9 cellular contexts compared by ENCODE assay signal in genomic region chr1:150574260-150575071, GRCh38. TPM values are rescaled to one million over a fixed set of nuclear protein-coding genes. Genes with fewer than 3 reads are reported as not detected.
DNase-seq lines count a peak whose midpoint lies in the region; ATAC-seq and TF ChIP-seq lines count a peak whose summit lies in the region.
"Had no signal": no experiment of that assay in that cellular context is flagged by ENCODE, and none has a peak within 500 bp of the region (broad histone marks: within the 10 kb centered on the region; RNA-seq: fewer than 3 reads in every experiment).

No MANE protein-coding gene starts in this region.

- H3K4me1 ChIP-seq in neural progenitor cell: peaks cover 27% of the 10 kb centered on the region

- H3K4me3 ChIP-seq in NB4 (ENCODE audit: low read depth, low read length): peak overlapping the region; percentile 88
- H3K4me3 ChIP-seq in dorsolateral prefrontal cortex: peak overlapping the region in 54 of 59 donors; percentile 4 to 99 (median 95)
- H3K4me3 ChIP-seq in neural progenitor cell: peak overlapping the region; percentile 71
- H3K4me3 ChIP-seq: SK-N-MC had no signal

- H3K36me3 ChIP-seq in neural progenitor cell: peaks cover 30% of the 10 kb centered on the region

- H3K27ac Mint-ChIP-seq in neural progenitor cell: no peak overlapping the region

- ATAC-seq in GM21786 (IDR thresholded peaks at IDR 0.05; ENCODE audit: unreplicated experiment): no peak

- TF ChIP-seq CTCF in NB4 (IDR thresholded peaks at IDR 0.05; ENCODE audit: low read depth, low read length) (no peak), dorsolateral prefrontal cortex (IDR thresholded peaks at IDR 0.05 in 54 of 56, conservative IDR thresholded peaks at IDR 0.05 in 2 of 56; ENCODE audit: low read depth in 1 of 56, partially characterized antibody in 56 of 56) (no peak), neural progenitor cell (IDR thresholded peaks at IDR 0.05) (no peak)

- H3K9me3 ChIP-seq in neural progenitor cell (ENCODE audit: low read depth): no peaks in the 10 kb centered on the region

- H3K79me2 ChIP-seq in neural progenitor cell (ENCODE audit: low read depth): peaks cover 96% of the 10 kb centered on the region

- peaks cover 73% of the 10 kb centered on the region for H4K20me1 ChIP-seq in neural progenitor cell (ENCODE audit: low read depth)

- H3K36me3 Mint-ChIP-seq in neural progenitor cell: peaks cover 53% of the 10 kb centered on the region

- no peak overlapping the region for H3K4me3 Mint-ChIP-seq in neural progenitor cell

- H3K27me3 Mint-ChIP-seq in neural progenitor cell (ENCODE audit: insufficient read depth, low read depth): peaks cover 2% of the 10 kb centered on the region

- H3K27ac ChIP-seq in dorsolateral prefrontal cortex: peak overlapping the region in 43 of 59 donors; percentile 4 to 100 (median 95)
- peak overlapping the region; percentile 56 for H3K27ac ChIP-seq in neural progenitor cell

- peaks cover 41% of the 10 kb centered on the region for H3K4me1 Mint-ChIP-seq in neural progenitor cell

- H3K9me3 Mint-ChIP-seq in neural progenitor cell: no peaks in the 10 kb centered on the region

- no peaks in the 10 kb centered on the region for H3K27me3 ChIP-seq in dorsolateral prefrontal cortex
- H3K27me3 ChIP-seq in neural progenitor cell: no peaks in the 10 kb centered on the region

- no peak for TF ChIP-seq POLR2A in NB4 (IDR thresholded peaks at IDR 0.05; ENCODE audit: extremely low read depth, insufficient read length)

- DNase-seq in CD1c-positive myeloid dendritic cell (ENCODE audit: extremely low spot score) (peak; percentile 24), NB4 (ENCODE audit: low read depth) (no peak), dorsolateral prefrontal cortex (no peak), neural progenitor cell (ENCODE audit: low spot score) (no peak), superior temporal gyrus (ENCODE audit: extremely low spot score) (no peak), head of caudate nucleus (no peak)
- no peak for DNase-seq in stimulated activated naive CD4-positive, alpha-beta T cell treated with Interleukin-2 at 50 U/mL for 16 hours (lab: John Stamatoyannopoulos, UW)

- H3K4me2 ChIP-seq in neural progenitor cell: peak overlapping the region; percentile 99

- no peak overlapping the region for H2AFZ ChIP-seq in neural progenitor cell (replicated peaks)

- H3K9ac ChIP-seq in neural progenitor cell: no peak overlapping the region

- H3F3A ChIP-seq in neural progenitor cell (ENCODE audit: low read depth): peaks cover 93% of the 10 kb centered on the region

- intact Hi-C loops in dorsolateral prefrontal cortex (cut with DNase I) (loop anchor here in 1 of 2 donors (5.0 kb wide), 1 partner anchor 303 kb away; the partner anchor contains the start of gene ARNT), head of caudate nucleus (cut with DNase I) (loop anchor here (5.0 kb wide), 1 partner anchor 53 kb away; the partner anchor contains the start of gene ENSA)

RNA-seq across cellular contexts. Expression of gene MCL1, which starts 4.9 kb away (rescaled TPM):
- total RNA-seq in dorsolateral prefrontal cortex: 100 to 1,000 TPM in 19 of 120 experiments, 10 to 100 TPM in 101; 43.4 to 130 (median 70.6) TPM
- total RNA-seq in neural progenitor cell (ENCODE audit: low replicate concordance): 202 and 232 TPM in 2 replicates

RNA-seq across cellular contexts. Expression of gene ADAMTSL4, which starts 25.3 kb away (rescaled TPM):
- total RNA-seq in dorsolateral prefrontal cortex: 1 to 10 TPM in 102 of 120 experiments, under 1 TPM in 18; 0.25 to 8.0 (median 1.9) TPM
- not detected in 2 replicates for total RNA-seq in neural progenitor cell (ENCODE audit: low replicate concordance)

RNA-seq across cellular contexts. Expression of gene ENSA, which starts 54.9 kb away (rescaled TPM):
- total RNA-seq in dorsolateral prefrontal cortex (100 to 1,000 TPM; 155 to 380 (median 257) TPM), neural progenitor cell (ENCODE audit: low replicate concordance) (133 and 201 TPM in 2 replicates)

RNA-seq across cellular contexts. Expression of gene FALEC, which starts 58.9 kb away (rescaled TPM):
- total RNA-seq in dorsolateral prefrontal cortex: 1 to 10 TPM in 111 of 120 experiments, under 1 TPM in 1, not detected in 8; 0.99 to 5.8 (median 2.4) TPM
- 0.96 TPM in 1 of 2 replicates, not detected in the other for total RNA-seq in neural progenitor cell (ENCODE audit: low replicate concordance)
